ENCODE assay signal across 17 cellular contexts in genomic region chr6:113629940-113630339, GRCh38.
DNase-seq lines count a peak whose midpoint lies in the region; TF ChIP-seq lines count a peak whose summit lies in the region.
"Had no signal": no experiment of that assay in that cellular context is flagged by ENCODE, and none has a peak within 500 bp of the region (broad histone marks: within the 10 kb centered on the region; RNA-seq: fewer than 3 reads in every experiment).

No MANE protein-coding gene starts in this region.

- H3K36me3 ChIP-seq in BLaER1 (no peaks in the 10 kb centered on the region), osteoblast (ENCODE audit: insufficient read depth, low read length) (no peaks in the 10 kb centered on the region), hepatocyte (replicated peaks; ENCODE audit: insufficient read depth, low read depth) (no peaks in the 10 kb centered on the region)
- H3K36me3 ChIP-seq: right atrium auricular region had no signal

- H3K4me3 ChIP-seq in BLaER1 (no peak overlapping the region), osteoblast (ENCODE audit: insufficient read depth, low read length) (no peak overlapping the region), hepatocyte (no peak overlapping the region)

- DNase-seq in activated naive CD8-positive, alpha-beta T cell treated with anti-CD3 and anti-CD28 coated beads for 36 hours, result no peak
- no peak for DNase-seq in osteoblast (ENCODE audit: insufficient read length, low spot score, missing footprints)
- no peak for DNase-seq in NCI-H1694 treated with DMSO at 0.1 percent for 48 hours (lab: John Stamatoyannopoulos, UW)
- no peak for DNase-seq in HFFc6
- no peak for DNase-seq in hepatocyte (ENCODE audit: low spot score)
- no peak for DNase-seq in NCI-H2029 (lab: John Stamatoyannopoulos, UW)
- DNase-seq: DMS79; hippocampal formation; naive thymus-derived CD4-positive, alpha-beta T cell; NCI-H345; stimulated activated CD4-positive, alpha-beta T cell treated with anti-CD3 and anti-CD28 coated beads, Interleukin-2, amount 100 ng/mL, for 48 hours; stimulated activated CD8-positive, alpha-beta memory T cell treated with anti-CD3 and anti-CD28 coated beads, Interleukin-4, amount 100 ng/mL, for 48 hours; SW 1271 had no signal

- peaks cover 2% of the 10 kb centered on the region for H3K27me3 Mint-ChIP-seq in IgD-negative memory B cell
- H3K27me3 Mint-ChIP-seq in activated naive CD8-positive, alpha-beta T cell treated with anti-CD3 and anti-CD28 coated beads for 36 hours, result peaks cover 29% of the 10 kb centered on the region
- H3K27me3 Mint-ChIP-seq in HFFc6 (ENCODE audit: insufficient read depth), result no peaks in the 10 kb centered on the region
- H3K27me3 Mint-ChIP-seq: type B pancreatic cell had no signal

- no peak overlapping the region for H3K9ac ChIP-seq in BLaER1

- H2AFZ ChIP-seq in osteoblast (ENCODE audit: low read length), result no peak overlapping the region
- H2AFZ ChIP-seq in hepatocyte, result no peak overlapping the region

- WGBS in hepatocyte (ENCODE audit: low lambda C conversion rate, missing lambda C conversion rate), result 90% methylated on average over 1 of the region's 1 CpG

- H3K4me1 Mint-ChIP-seq in IgD-negative memory B cell (peaks cover 61 to 78% (median 62%) of the 10 kb centered on the region in 3 donors), HFFc6 (ENCODE audit: low read depth) (peaks cover 37% of the 10 kb centered on the region)
- peaks cover 47% of the 10 kb centered on the region for H3K4me1 Mint-ChIP-seq in activated naive CD8-positive, alpha-beta T cell treated with anti-CD3 and anti-CD28 coated beads for 36 hours

- H3K79me2 ChIP-seq in osteoblast (ENCODE audit: insufficient read depth, low read length), result no peaks in the 10 kb centered on the region
- no peaks in the 10 kb centered on the region for H3K79me2 ChIP-seq in hepatocyte

- TF ChIP-seq CTCF in osteoblast (IDR thresholded peaks at IDR 0.05; ENCODE audit: extremely low read depth, low read depth, low read length) (no peak), HFFc6 (IDR thresholded peaks at IDR 0.05) (no peak), hepatocyte (IDR thresholded peaks at IDR 0.05; ENCODE audit: poor library complexity) (no peak)

- H3K4me2 ChIP-seq in BLaER1 (peak overlapping the region; percentile 54), osteoblast (ENCODE audit: insufficient read depth, low read length) (no peak overlapping the region), hepatocyte (no peak overlapping the region)

- H3K9me3 ChIP-seq in BLaER1, result no peaks in the 10 kb centered on the region
- no peaks in the 10 kb centered on the region for H3K9me3 ChIP-seq in osteoblast (ENCODE audit: low read depth, low read length)
- no peaks in the 10 kb centered on the region for H3K9me3 ChIP-seq in hepatocyte (ENCODE audit: low read depth)
- H3K9me3 ChIP-seq: right atrium auricular region had no signal

- H3K9me3 Mint-ChIP-seq in IgD-negative memory B cell, result no peaks in the 10 kb centered on the region
- no peaks in the 10 kb centered on the region for H3K9me3 Mint-ChIP-seq in activated naive CD8-positive, alpha-beta T cell treated with anti-CD3 and anti-CD28 coated beads for 36 hours
- H3K9me3 Mint-ChIP-seq in HFFc6, result no peaks in the 10 kb centered on the region
- H3K9me3 Mint-ChIP-seq: type B pancreatic cell had no signal

- H4K20me1 ChIP-seq in BLaER1, result no peaks in the 10 kb centered on the region
- no peaks in the 10 kb centered on the region for H4K20me1 ChIP-seq in osteoblast (ENCODE audit: insufficient read depth, low read length)
- no peaks in the 10 kb centered on the region for H4K20me1 ChIP-seq in hepatocyte (ENCODE audit: insufficient read depth, poor library complexity, severe bottlenecking)

- no peaks in the 10 kb centered on the region for H3K36me3 Mint-ChIP-seq in IgD-negative memory B cell
- H3K36me3 Mint-ChIP-seq in activated naive CD8-positive, alpha-beta T cell treated with anti-CD3 and anti-CD28 coated beads for 36 hours, result no peaks in the 10 kb centered on the region
- no peaks in the 10 kb centered on the region for H3K36me3 Mint-ChIP-seq in HFFc6 (ENCODE audit: low read depth)
- H3K36me3 Mint-ChIP-seq: naive thymus-derived CD4-positive, alpha-beta T cell; type B pancreatic cell had no signal

- H3K9me2 ChIP-seq in hepatocyte (replicated peaks; ENCODE audit: insufficient read depth), result no peaks in the 10 kb centered on the region

- no peaks in the 10 kb centered on the region for H3K27me3 ChIP-seq in BLaER1
- no peaks in the 10 kb centered on the region for H3K27me3 ChIP-seq in osteoblast (ENCODE audit: insufficient read depth, low read length)
- no peaks in the 10 kb centered on the region for H3K27me3 ChIP-seq in hepatocyte
- H3K27me3 ChIP-seq: right atrium auricular region had no signal

- H3K4me3 Mint-ChIP-seq in IgD-negative memory B cell (peak overlapping the region in 3 of 4 donors; percentile 22 to 65 (median 65)), HFFc6 (no peak overlapping the region)
- no peak overlapping the region for H3K4me3 Mint-ChIP-seq in activated naive CD8-positive, alpha-beta T cell treated with anti-CD3 and anti-CD28 coated beads for 36 hours
- H3K4me3 Mint-ChIP-seq: naive thymus-derived CD4-positive, alpha-beta T cell; type B pancreatic cell had no signal

- peak overlapping the region; percentile 93 to 99 (median 99) for H3K27ac Mint-ChIP-seq in IgD-negative memory B cell
- peak overlapping the region; percentile 7 for H3K27ac Mint-ChIP-seq in activated naive CD8-positive, alpha-beta T cell treated with anti-CD3 and anti-CD28 coated beads for 36 hours
- no peak overlapping the region for H3K27ac Mint-ChIP-seq in HFFc6
- H3K27ac Mint-ChIP-seq: naive thymus-derived CD4-positive, alpha-beta T cell had no signal

- H3K27ac ChIP-seq in BLaER1 (no peak overlapping the region), osteoblast (ENCODE audit: low read depth, low read length) (peak overlapping the region; percentile 79), hepatocyte (no peak overlapping the region)

- peaks cover 47% of the 10 kb centered on the region for H3K4me1 ChIP-seq in BLaER1
- H3K4me1 ChIP-seq in osteoblast (ENCODE audit: insufficient read depth, low read length), result peaks cover 39% of the 10 kb centered on the region
- H3K4me1 ChIP-seq in hepatocyte (ENCODE audit: insufficient read depth), result peaks cover 23% of the 10 kb centered on the region

Comparison
In these comparisons a context has a peak if more than half of its experiments do, and no peak if none do; other contexts are left out.
1. H3K4me3 Mint-ChIP-seq: peak in IgD-negative memory B cell (3 of 4); none in activated naive CD8-positive, alpha-beta T cell treated with anti-CD3 and anti-CD28 coated beads for 36 hours (single experiment) and HFFc6 (single experiment).